In the genomic region with DNA sequence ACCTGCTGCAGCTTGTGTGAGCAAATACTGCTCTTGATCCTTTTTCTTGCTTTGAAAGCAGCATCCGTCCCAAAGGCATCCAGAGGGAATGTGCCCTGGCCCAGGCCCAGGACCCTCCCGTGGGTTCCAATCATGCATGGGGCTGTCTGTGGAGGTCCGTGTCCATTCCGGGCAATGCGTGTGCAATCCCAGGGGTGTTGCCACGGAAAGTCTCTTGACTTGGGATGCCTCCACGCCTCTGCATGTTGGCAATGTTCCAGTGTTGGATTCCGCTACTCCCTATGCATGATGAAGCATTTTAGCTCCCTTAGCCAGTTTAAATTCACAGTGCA, we compare ENCODE assay signal across 21 cellular contexts.
"Had no signal": no experiment of that assay in that cellular context is flagged by ENCODE, and none has a peak within 500 bp of the region (broad histone marks: within the 10 kb centered on the region; RNA-seq: fewer than 3 reads in every experiment).

No MANE protein-coding gene starts in this region.

- ATAC-seq: body of pancreas; naive thymus-derived CD8-positive, alpha-beta T cell; psoas muscle; SK-N-SH treated with all-trans-retinoic acid at 6 μM for 48 hours had no signal

- H3K4me3 Mint-ChIP-seq: activated B cell treated with CpG ODN at 0.5 μM for 24 hours; activated CD4-positive, alpha-beta T cell treated with anti-CD3 and anti-CD28 coated beads, Interleukin-2, amount 10 ng/mL, durations not matched to agents 7 days and 5 days; activated T-cell treated with anti-CD3 and anti-CD28 coated beads, Interleukin-2, amount 50 U/mL, for 24 hours; central memory CD8-positive, alpha-beta T cell; dendritic cell treated with granulocyte-macrophage colony-stimulating factor and Interleukin-4, amounts not matched to agents 40 ng/mL and 50 ng/mL, for 4 days; stimulated activated naive CD8-positive, alpha-beta T cell treated with anti-CD3 and anti-CD28 coated beads, Interleukin-15, Interleukin-2, amounts not matched to agents 100 ng/mL and 50 ng/mL, for 24 hours; T-helper 1 cell treated with Interleukin-12 subunit alpha and Interleukin-12 subunit beta and Interleukin-4 antibody, amounts not matched to agents 30 μg/mL and 1 μg/mL, for 36 hours had no signal

- H3K27me3 ChIP-seq: body of pancreas, sigmoid colon, tibial nerve had no signal

- H3K4me1 ChIP-seq: body of pancreas, psoas muscle, sigmoid colon, tibial nerve had no signal

- H3K27ac Mint-ChIP-seq: activated B cell treated with CpG ODN at 0.5 μM for 24 hours; activated CD4-positive, alpha-beta T cell treated with anti-CD3 and anti-CD28 coated beads, Interleukin-2, amount 10 ng/mL, durations not matched to agents 7 days and 5 days; activated naive CD4-positive, alpha-beta T cell treated with anti-CD3 and anti-CD28 coated beads, Interleukin-2, amount 50 U/mL, for 24 hours; activated T-cell treated with anti-CD3 and anti-CD28 coated beads, Interleukin-2, amount 50 U/mL, for 24 hours; dendritic cell treated with granulocyte-macrophage colony-stimulating factor and Interleukin-4, amounts not matched to agents 40 ng/mL and 50 ng/mL, for 4 days; naive thymus-derived CD8-positive, alpha-beta T cell; stimulated activated naive CD8-positive, alpha-beta T cell treated with anti-CD3 and anti-CD28 coated beads, Interleukin-15, Interleukin-2, amounts not matched to agents 100 ng/mL and 50 ng/mL, for 24 hours; T-helper 1 cell treated with Interleukin-12 subunit alpha and Interleukin-12 subunit beta and Interleukin-4 antibody, amounts not matched to agents 30 μg/mL and 1 μg/mL, for 36 hours had no signal

- H3K27me3 Mint-ChIP-seq: activated B cell treated with CpG ODN at 0.5 μM for 24 hours; activated CD4-positive, alpha-beta T cell treated with anti-CD3 and anti-CD28 coated beads, Interleukin-2, amount 10 ng/mL, durations not matched to agents 7 days and 5 days; activated naive CD4-positive, alpha-beta T cell treated with anti-CD3 and anti-CD28 coated beads, Interleukin-2, amount 50 U/mL, for 24 hours; activated T-cell treated with anti-CD3 and anti-CD28 coated beads, Interleukin-2, amount 50 U/mL, for 24 hours; central memory CD8-positive, alpha-beta T cell; dendritic cell treated with granulocyte-macrophage colony-stimulating factor and Interleukin-4, amounts not matched to agents 40 ng/mL and 50 ng/mL, for 4 days; naive thymus-derived CD8-positive, alpha-beta T cell; stimulated activated naive CD8-positive, alpha-beta T cell treated with anti-CD3 and anti-CD28 coated beads, Interleukin-15, Interleukin-2, amounts not matched to agents 100 ng/mL and 50 ng/mL, for 24 hours had no signal

- DNase-seq: activated CD4-positive, alpha-beta T cell treated with anti-CD3 and anti-CD28 coated beads, Interleukin-2, amount 10 ng/mL, durations not matched to agents 7 days and 5 days; activated effector memory CD4-positive, alpha-beta T cell treated with Interleukin-2 at 50 U/mL for 16 hours; amniotic stem cell; hypothalamus; kidney glomerular epithelial cell; nucleus accumbens; psoas muscle; sigmoid colon; stimulated activated CD4-positive, alpha-beta T cell treated with anti-CD3 and anti-CD28 coated beads, Interleukin-2, amount 100 ng/mL, for 48 hours had no signal

- H3K4me1 Mint-ChIP-seq: activated B cell treated with CpG ODN at 0.5 μM for 24 hours; activated CD4-positive, alpha-beta T cell treated with anti-CD3 and anti-CD28 coated beads, Interleukin-2, amount 10 ng/mL, durations not matched to agents 7 days and 5 days; activated naive CD4-positive, alpha-beta T cell treated with anti-CD3 and anti-CD28 coated beads, Interleukin-2, amount 50 U/mL, for 24 hours; central memory CD8-positive, alpha-beta T cell; naive thymus-derived CD8-positive, alpha-beta T cell had no signal

- H3K4me3 ChIP-seq: body of pancreas, lung, psoas muscle, sigmoid colon, tibial nerve had no signal

- H3K27ac ChIP-seq: body of pancreas, psoas muscle, sigmoid colon, tibial nerve had no signal
